Comparison of ENCODE assay signal across 8 cellular contexts in the genomic region with DNA sequence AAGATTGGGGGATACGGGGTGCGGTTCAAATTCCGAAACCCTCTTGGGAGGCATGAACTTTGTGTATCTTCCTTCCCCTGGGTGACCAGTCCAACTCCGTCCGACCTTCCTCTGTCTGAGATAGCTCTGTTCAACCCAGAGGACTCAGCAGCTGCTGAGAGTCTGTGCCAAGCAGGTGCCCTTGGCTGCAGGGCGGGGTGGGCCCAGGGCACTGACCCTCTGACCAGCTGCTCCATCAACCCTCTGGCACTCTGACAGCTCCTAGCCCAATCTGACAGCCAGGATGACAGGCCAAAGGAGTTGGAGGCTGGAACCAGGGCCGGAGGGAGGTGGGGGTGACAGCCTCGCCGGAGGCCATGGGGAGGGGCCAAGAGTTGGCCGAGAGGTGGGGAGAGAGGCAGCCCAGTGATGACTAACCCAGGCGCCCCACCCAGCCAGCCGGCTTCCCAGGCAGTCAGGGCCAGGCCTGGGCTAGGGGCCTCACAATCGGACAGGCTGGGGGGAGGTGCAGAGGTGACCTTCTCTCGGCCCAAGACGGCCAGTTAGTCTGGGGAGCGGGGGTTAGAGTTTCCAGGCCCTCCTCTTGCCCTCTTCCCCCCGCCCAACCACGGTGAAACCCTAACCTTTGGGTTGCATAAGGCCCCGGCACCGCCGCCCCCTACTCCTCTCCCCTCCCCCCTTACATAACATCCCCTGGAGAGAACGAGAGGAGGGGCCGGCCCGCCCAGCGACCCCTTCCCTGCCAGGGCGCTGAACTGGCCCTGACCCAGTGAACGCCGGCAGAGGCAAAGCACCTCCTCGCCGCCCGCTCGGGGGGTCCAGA. TPM values are rescaled to one million over a fixed set of nuclear protein-coding genes. Genes with fewer than 3 reads are reported as not detected.
DNase-seq lines count a peak whose midpoint lies in the region; ATAC-seq and TF ChIP-seq lines count a peak whose summit lies in the region.

No MANE protein-coding gene starts in this region.

- H3K36me3 Mint-ChIP-seq in glutamatergic neuron (ENCODE audit: unreplicated experiment), result no peaks in the 10 kb centered on the region

- H3K9me3 Mint-ChIP-seq in glutamatergic neuron (ENCODE audit: unreplicated experiment), result peaks cover 14% of the 10 kb centered on the region

- no peaks in the 10 kb centered on the region for H3K36me3 ChIP-seq in OCI-LY3 (replicated peaks; ENCODE audit: low read depth, low read length)

- ATAC-seq in omental fat pad (ENCODE audit: low FRiP score), result peak; percentile 52
- ATAC-seq in HG02610 (IDR thresholded peaks at IDR 0.05; ENCODE audit: unreplicated experiment), result no peak
- no peak for ATAC-seq in GM21526 (IDR thresholded peaks at IDR 0.05; ENCODE audit: low FRiP score, unreplicated experiment)
- no peak for ATAC-seq in GM18505 (IDR thresholded peaks at IDR 0.05; ENCODE audit: unreplicated experiment)

- no peaks in the 10 kb centered on the region for H3K27me3 ChIP-seq in OCI-LY3 (ENCODE audit: low read depth, low read length)

- no peak for TF ChIP-seq CTCF in OCI-LY3 (IDR thresholded peaks at IDR 0.05; ENCODE audit: low read depth, low read length)
- no peak for TF ChIP-seq CTCF in glutamatergic neuron (IDR thresholded peaks at IDR 0.05; ENCODE audit: partially characterized antibody, unreplicated experiment)
- no peak for TF ChIP-seq CTCF in omental fat pad (IDR thresholded peaks at IDR 0.05)

- no peaks in the 10 kb centered on the region for H4K20me1 ChIP-seq in OCI-LY3 (ENCODE audit: insufficient read depth, low read length)

- peak overlapping the region; percentile 24 for H3K9ac ChIP-seq in OCI-LY3 (ENCODE audit: low read length)

- peak overlapping the region; percentile 59 for H3K27ac Mint-ChIP-seq in glutamatergic neuron (ENCODE audit: unreplicated experiment)

- peak; percentile 39 for DNase-seq in activated naive CD4-positive, alpha-beta T cell treated with anti-CD3 and anti-CD28 coated beads, Interleukin-2, amount 50 U/mL, for 16 hours
- DNase-seq in glutamatergic neuron (peak; percentile 72), omental fat pad (ENCODE audit: low spot score) (peak; percentile 72)

- no peak overlapping the region for H2AFZ ChIP-seq in OCI-LY3 (ENCODE audit: low read depth, low read length)

- no peaks in the 10 kb centered on the region for H3K9me3 ChIP-seq in OCI-LY3 (ENCODE audit: insufficient read depth, low read length)

- H3K4me1 Mint-ChIP-seq in glutamatergic neuron (ENCODE audit: low read depth, unreplicated experiment), result peaks cover 7% of the 10 kb centered on the region

- no peak for TF ChIP-seq POLR2A in GM18505 (IDR thresholded peaks at IDR 0.05; ENCODE audit: borderline replicate concordance, extremely low read depth, insufficient read depth, insufficient read length)

- peak overlapping the region; percentile 89 for H3K4me3 Mint-ChIP-seq in glutamatergic neuron (ENCODE audit: unreplicated experiment)

- H3K27me3 Mint-ChIP-seq in glutamatergic neuron (ENCODE audit: unreplicated experiment), result no peaks in the 10 kb centered on the region

- peaks cover 10% of the 10 kb centered on the region for H3K4me1 ChIP-seq in OCI-LY3 (ENCODE audit: low read length)

- no peaks in the 10 kb centered on the region for H3K79me2 ChIP-seq in OCI-LY3 (ENCODE audit: low read length)

- H3K4me3 ChIP-seq in GM08714 (ENCODE audit: low read length) (peak overlapping the region; percentile 67), OCI-LY3 (ENCODE audit: low read length) (peak overlapping the region; percentile 89)

- no peak overlapping the region for H3K27ac ChIP-seq in OCI-LY3 (ENCODE audit: low read length)

- H3K4me2 ChIP-seq in OCI-LY3 (ENCODE audit: low read length), result peak overlapping the region; percentile 62

RNA-seq across cellular contexts. Expression of a gene that starts 5.0 kb away (rescaled TPM):
- total RNA-seq in glutamatergic neuron (ENCODE audit: unreplicated experiment) (0.96 TPM), omental fat pad (10 to 100 TPM in 3 of 4 donors, 1 to 10 TPM in 1; 7.1 to 16.5 (median 11.4) TPM)

RNA-seq across cellular contexts. Expression of a gene that starts 9.3 kb away (rescaled TPM):
- total RNA-seq in glutamatergic neuron (ENCODE audit: unreplicated experiment) (13.4 TPM), omental fat pad (10 to 100 TPM; 39.2 to 71.1 (median 49.8) TPM)

RNA-seq across cellular contexts. Expression of a gene that starts 27.5 kb away (rescaled TPM):
- total RNA-seq in glutamatergic neuron (ENCODE audit: unreplicated experiment) (0.37 TPM), omental fat pad (10 to 100 TPM in 2 of 4 donors, 1 to 10 TPM in 2; 6.0 to 28.8 (median 9.1) TPM)

RNA-seq across cellular contexts. Expression of a gene that starts 30.5 kb away (rescaled TPM):
- 297 TPM for total RNA-seq in glutamatergic neuron (ENCODE audit: unreplicated experiment)
- total RNA-seq in omental fat pad, result 100 to 1,000 TPM; 146 to 215 (median 183) TPM

RNA-seq across cellular contexts. Expression of a gene that starts 46.7 kb away (rescaled TPM):
- total RNA-seq in glutamatergic neuron (ENCODE audit: unreplicated experiment), result 9.7 TPM
- 1,000 to 10,000 TPM in 3 of 4 donors, 100 to 1,000 TPM in 1; 868 to 2,171 (median 1,171) TPM for total RNA-seq in omental fat pad
